Comparison of ENCODE assay signal across 10 cellular contexts in the genomic region with DNA sequence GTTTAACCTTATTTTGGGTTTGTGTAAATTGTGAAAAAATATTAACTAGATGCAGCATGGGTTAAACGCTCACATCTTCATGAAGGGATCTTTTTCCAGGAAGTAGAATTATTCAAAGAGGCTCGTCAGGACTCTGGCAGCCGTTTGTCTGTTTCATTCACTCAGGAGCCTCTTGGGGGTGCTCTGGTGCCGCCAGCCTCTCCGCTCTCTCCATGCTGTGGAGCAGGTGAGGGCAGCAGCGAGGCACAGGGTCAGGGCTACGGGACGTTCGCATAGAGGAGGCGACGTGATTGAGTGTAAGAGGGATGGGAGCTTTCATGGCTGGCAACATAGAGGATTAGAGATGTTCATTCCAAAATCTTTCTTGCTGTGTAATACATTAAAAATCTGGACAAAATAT. TPM values are rescaled to one million over a fixed set of nuclear protein-coding genes. Genes with fewer than 3 reads are reported as not detected.
DNase-seq lines count a peak whose midpoint lies in the region; ATAC-seq, FAIRE-seq and TF ChIP-seq lines count a peak whose summit lies in the region.
"Not testable (repeated sequence)": the region's sequence is repeated elsewhere in the genome, so short reads cannot be mapped to it uniquely, and the experiment has no call there.
"Had no signal": no experiment of that assay in that cellular context is flagged by ENCODE, and none has a peak within 500 bp of the region (broad histone marks: within the 10 kb centered on the region; RNA-seq: fewer than 3 reads in every experiment).

No MANE protein-coding gene starts in this region.

- H3K9me2 ChIP-seq in PC-3 (replicated peaks; ENCODE audit: low read length) = not testable (repeated sequence)

- not testable (repeated sequence) for TF ChIP-seq CTCF in PC-3 (conservative IDR thresholded peaks at IDR 0.05; ENCODE audit: low read depth, low read length); WTC11 (IDR thresholded peaks at IDR 0.05); K562 (IDR thresholded peaks at IDR 0.05 in 2 of 3, conservative IDR thresholded peaks at IDR 0.05 in 1 of 3; ENCODE audit: insufficient read depth in 2 of 3, low read depth in 1 of 3, low read length in 3 of 3); heart left ventricle (IDR thresholded peaks at IDR 0.05); left lung (IDR thresholded peaks at IDR 0.05)

- H3K9me3 ChIP-seq in PC-3 (ENCODE audit: low read length); K562 (replicated peaks; ENCODE audit: control insufficient read depth, insufficient read depth, low read depth, low read length); heart left ventricle; left lung: not testable (repeated sequence)

- H3K36me3 Mint-ChIP-seq in WTC11 = not testable (repeated sequence)

- intact Hi-C loops in PC-3 (cut with micrococcal nuclease); K562 (cut with micrococcal nuclease); heart left ventricle (cut with DNase I); left lung (cut with DNase I); sciatic nerve (cut with DNase I): not testable (repeated sequence)

- not testable (repeated sequence) for H3F3A ChIP-seq in PC-3 (ENCODE audit: low read length, unreplicated experiment)

- WGBS in K562 (ENCODE audit: insufficient coverage, low coverage, missing lambda C conversion rate) = no CpG with 5 or more reads among the region's 11 CpGs
- no CpG with 5 or more reads among the region's 11 CpGs for whole genome bisulfite sequencing in heart left ventricle, 4 donors

- BruUV-seq in PC-3 (replicated peaks; lab: Mats Ljungman, UMichigan); K562 (replicated peaks; lab: Mats Ljungman, UMichigan): not testable (repeated sequence)

- not testable (repeated sequence) for TF ChIP-seq EP300 in K562 (IDR thresholded peaks at IDR 0.05; ENCODE audit: low read length)

- H3K9me1 ChIP-seq in K562 (ENCODE audit: control insufficient read depth, insufficient read depth, low read length) = not testable (repeated sequence)

- not testable (repeated sequence) for H3K4me1 Mint-ChIP-seq in WTC11

- POLR2A ChIA-PET in PC-3 (lab: Charles Lee; ENCODE audit: unreplicated experiment); WTC11 (lab: Charles Lee); K562 (lab: Yijun Ruan, JAX): not testable (repeated sequence)

- not testable (repeated sequence) for H3K9ac ChIP-seq in PC-3 (ENCODE audit: low read length); K562 (ENCODE audit: insufficient read depth in 1 of 2, low read depth in 2 of 2, low read length in 2 of 2)

- FAIRE-seq in K562 (lab: Jason Lieb, UNC) = not testable (repeated sequence)

- not testable (repeated sequence) for H4K20me1 ChIP-seq in PC-3 (ENCODE audit: low read length); K562 (replicated peaks; ENCODE audit: control insufficient read depth, insufficient read depth, low read length)

- CTCF ChIA-PET in PC-3 (lab: Charles Lee); WTC11 (lab: Charles Lee); K562 (lab: Yijun Ruan, JAX; ENCODE audit: low intra/inter-chr PET ratio): not testable (repeated sequence)

- not testable (repeated sequence) for DNase-seq in PC-3; WTC11 (ENCODE audit: low spot score); K562 (ENCODE audit: extremely low read depth in 1 of 4, low spot score in 3 of 4); heart left ventricle; left lung; sciatic nerve (ENCODE audit: low spot score)

- not testable (repeated sequence) for H3K4me3 ChIP-seq in PC-3 (ENCODE audit: low read length); K562; heart left ventricle; left lung

- H2AFZ ChIP-seq in PC-3 (ENCODE audit: low read length); K562 (ENCODE audit: low read depth, low read length): not testable (repeated sequence)

- in situ Hi-C loops in K562 (cut with MboI) = loop anchor here (10.0 kb wide), 1 partner anchor 459 kb away; no protein-coding TSS in a partner anchor

- H3K9me3 Mint-ChIP-seq in WTC11 = not testable (repeated sequence)

- ATAC-seq in PC-3 (peak; percentile 79), WTC11 (peak; percentile 95), K562 (peak; percentile 96), heart left ventricle (peak in 3 of 4 donors; percentile 51 to 63 (median 59)), left lung (peak; percentile 47), sciatic nerve (peak; percentile 65)

- not testable (repeated sequence) for TF ChIP-seq RAD21 in K562 (CRISPR knock-in tag; conservative IDR thresholded peaks at IDR 0.05 in 1 of 2, IDR thresholded peaks at IDR 0.05 in 1 of 2)

- H3K4me3 Mint-ChIP-seq in WTC11 = not testable (repeated sequence)

- not testable (repeated sequence) for H3K36me3 ChIP-seq in PC-3 (ENCODE audit: low read depth, low read length); K562 (ENCODE audit: control insufficient read depth, insufficient read depth, low read length); heart left ventricle; left lung

- not testable (repeated sequence) for H3K27me3 Mint-ChIP-seq in WTC11 (ENCODE audit: low read depth)

- H3K27ac Mint-ChIP-seq in WTC11 = not testable (repeated sequence)

- H3K27me3 ChIP-seq in PC-3 (ENCODE audit: low read length); K562 (ENCODE audit: control insufficient read depth in 2 of 2, insufficient read depth in 2 of 2, low read length in 2 of 2); heart left ventricle; left lung: not testable (repeated sequence)

- not testable (repeated sequence) for H3K27ac ChIP-seq in PC-3 (ENCODE audit: low read length); K562 (ENCODE audit: extremely low read depth, low read depth, low read length); heart left ventricle; left lung

- H3K4me1 ChIP-seq in PC-3 (ENCODE audit: insufficient read depth, low read length); K562 (replicated peaks in 1 of 2; ENCODE audit: control insufficient read depth in 2 of 2, insufficient read depth in 2 of 2, low read length in 2 of 2); heart left ventricle; left lung: not testable (repeated sequence)

- not testable (repeated sequence) for H3K79me2 ChIP-seq in PC-3 (ENCODE audit: low read length); K562 (ENCODE audit: control insufficient read depth, insufficient read depth, low read length)

- not testable (repeated sequence) for H3K4me2 ChIP-seq in PC-3 (ENCODE audit: low read length); K562 (ENCODE audit: insufficient read depth, low read length)

- TF ChIP-seq POLR2A in K562 (conservative IDR thresholded peaks at IDR 0.05); heart left ventricle (IDR thresholded peaks at IDR 0.05): not testable (repeated sequence)

RNA-seq across cellular contexts. Expression of a gene that starts 48.5 kb away (rescaled TPM):
- total RNA-seq in PC-3 (2014; rRNA removed) (0.51 TPM in 1 of 2 replicates, not detected in the other), WTC11 (2021) (0.39 TPM in 1 of 3 replicates, not detected in the others), K562 (2014; rRNA removed) (not detected in 2 replicates), K562 (2014; rRNA removed; fragmentation: Illumina TruSeq; extraction: Trizol) (not detected in 2 replicates), K562 (2015; rRNA removed; fragmentation: Illumina TruSeq; extraction: Trizol) (0.11 TPM in 1 of 2 replicates, not detected in the other), K562 (2021) (not detected in 2 replicates), heart left ventricle (1 to 10 TPM in 6 of 9 donors, under 1 TPM in 2, not detected in 1; 0.67 to 2.6 (median 1.4) TPM), left lung (1 to 10 TPM; 1.5 to 2.0 TPM), sciatic nerve (16.0 TPM)
- total RNA-seq in K562 (2011; cell fraction: chromatin; rRNA removed; ENCODE audit: low replicate concordance) = 0.19 TPM in 1 of 2 replicates, not detected in the other
- not detected in 2 replicates for total RNA-seq in K562 (2011; cell fraction: nucleolus; rRNA removed)
- total RNA-seq in K562 (2011; cell fraction: nucleoplasm; rRNA removed) = not detected in 2 replicates
- polyA plus RNA-seq in K562 (2011; rRNA removed) (0.12 TPM in 1 of 2 replicates, not detected in the other), K562 (2014; fragmentation: Illumina TruSeq; extraction: Trizol) (not detected in 2 replicates), K562 (2014; fragmentation: Nextera tagmentation; extraction: Ambion mirVana) (not detected), K562 (2014; rRNA removed) (not detected in 2 replicates), heart left ventricle (under 1 TPM; 0.18 to 0.72 TPM)
- not detected in 2 replicates for polyA plus RNA-seq in K562 (2011; cell fraction: cytosol; rRNA removed)
- 0.06 TPM in 1 of 2 replicates, not detected in the other for polyA plus RNA-seq in K562 (2011; cell fraction: nucleus; rRNA removed)
- 0.35 TPM in 1 of 2 replicates, not detected in the other for polyA plus RNA-seq in K562 (2012)
- polyA minus RNA-seq in K562 (2011; rRNA and poly(A)+ RNA removed) = not detected in 2 replicates
- polyA minus RNA-seq in K562 (2011; cell fraction: cytosol; rRNA and poly(A)+ RNA removed) = not detected in 2 replicates
- polyA minus RNA-seq in K562 (2011; cell fraction: nucleus; rRNA and poly(A)+ RNA removed) = not detected in 2 replicates
- total RNA-seq: A673, H9, HT-29 had no signal
- polyA plus RNA-seq: CD14-positive monocyte had no signal
